ENCODE assay signal across 8 cellular contexts in genomic region chr20:31698803-31699718, GRCh38.
DNase-seq lines count a peak whose midpoint lies in the region; ATAC-seq lines count a peak whose summit lies in the region.

No MANE protein-coding gene starts in this region.

- H3K4me1 ChIP-seq in muscle layer of duodenum (ENCODE audit: control insufficient read depth in 1 of 2, insufficient read depth in 2 of 2, low read length in 2 of 2): peaks cover 15 to 22% of the 10 kb centered on the region in 2 donors

- no peaks in the 10 kb centered on the region for H3K9me3 ChIP-seq in muscle layer of duodenum (ENCODE audit: control insufficient read depth in 1 of 2, low read length in 2 of 2)

- H3K27ac ChIP-seq in epithelial cell of prostate (peak overlapping the region; percentile 100), muscle layer of duodenum (ENCODE audit: low read length) (peak overlapping the region; percentile 92)

- H3K27me3 ChIP-seq in muscle layer of duodenum (ENCODE audit: low read depth, low read length): no peaks in the 10 kb centered on the region

- ATAC-seq in GM21423 (IDR thresholded peaks at IDR 0.05; ENCODE audit: unreplicated experiment): peak; percentile 94

- no peak overlapping the region for H3K4me3 ChIP-seq in muscle layer of duodenum (ENCODE audit: low read depth in 1 of 2, low read length in 2 of 2)

- DNase-seq in GM03348 (ENCODE audit: low spot score): peak; percentile 89
- DNase-seq in HS-27A (ENCODE audit: low read depth): peak; percentile 79
- peak; percentile 88 to 96 for DNase-seq in SW 1271 (lab: John Stamatoyannopoulos, UW)
- DNase-seq in epithelial cell of prostate (ENCODE audit: low read depth, low spot score): peak; percentile 98
- no peak for DNase-seq in NCI-H128 (lab: John Stamatoyannopoulos, UW; ENCODE audit: unreplicated experiment)
- no peak for DNase-seq in NCI-H1048 (lab: John Stamatoyannopoulos, UW)

- peaks cover 0 to 5% of the 10 kb centered on the region in 2 donors for H3K36me3 ChIP-seq in muscle layer of duodenum (ENCODE audit: control insufficient read depth in 1 of 2, insufficient read depth in 2 of 2, low read length in 2 of 2)

Comparison
In these comparisons a context has a peak if more than half of its experiments do, and no peak if none do; other contexts are left out.
1. DNase-seq: peak in GM03348 (single experiment), HS-27A (single experiment), SW 1271 (2 of 2) and epithelial cell of prostate (single experiment); none in NCI-H128 (single experiment) and NCI-H1048 (single experiment).